In the genomic region with DNA sequence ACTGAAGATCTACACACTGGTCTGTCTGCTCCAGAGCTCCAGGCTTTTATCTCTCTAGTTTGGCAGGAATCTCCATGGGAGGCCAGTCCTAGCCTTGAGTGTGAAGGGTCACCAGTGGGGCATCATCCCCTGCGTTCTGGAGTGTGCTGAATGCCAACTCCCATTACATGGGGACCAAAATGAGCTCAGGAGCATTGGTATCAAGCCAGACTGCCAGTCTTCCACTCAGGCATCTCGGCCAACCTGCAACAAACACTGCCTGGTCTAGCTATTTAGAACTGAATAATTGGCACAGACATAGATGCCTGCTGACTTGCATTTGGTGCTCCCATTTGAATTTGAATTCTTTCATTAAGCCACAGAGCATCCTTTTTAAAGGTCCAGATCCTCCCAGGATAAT, we compare ENCODE assay signal across 29 cellular contexts.
DNase-seq lines count a peak whose midpoint lies in the region; ATAC-seq and TF ChIP-seq lines count a peak whose summit lies in the region.
"Had no signal": no experiment of that assay in that cellular context is flagged by ENCODE, and none has a peak within 500 bp of the region (broad histone marks: within the 10 kb centered on the region; RNA-seq: fewer than 3 reads in every experiment).

No MANE protein-coding gene starts in this region.

- intact Hi-C loops in Right ventricle myocardium inferior (cut with DNase I) (loop anchor here (1.0 to 5.0 kb wide), 2 partner anchors 51 to 177 kb away; no protein-coding TSS in a partner anchor), cardiac septum (cut with DNase I) (no loop called here), testis (cut with DNase I; ENCODE audit: low total_unique reads) (no loop called here), spleen (cut with DNase I; ENCODE audit: low total_unique reads) (no loop called here)

- peak; percentile 85 for ATAC-seq in Right ventricle myocardium inferior
- ATAC-seq: activated naive CD8-positive, alpha-beta T cell treated with anti-CD3 and anti-CD28 coated beads, Interleukin-2, amount 50 U/mL, for 24 hours had no signal

- H3K36me3 ChIP-seq in testis (ENCODE audit: low read depth, missing control alignments), result no peaks in the 10 kb centered on the region
- H3K36me3 ChIP-seq in spleen, result no peaks in the 10 kb centered on the region
- H3K36me3 ChIP-seq: BLaER1, brain microvascular endothelial cell, colonic mucosa, neural progenitor cell, stomach, transverse colon had no signal

- TF ChIP-seq POLR2A in testis (IDR thresholded peaks at IDR 0.05) (no peak), spleen (IDR thresholded peaks at IDR 0.05) (no peak)

- H3K9me3 ChIP-seq in testis (no peaks in the 10 kb centered on the region), spleen (peaks cover 0 to 5% (median 0%) of the 10 kb centered on the region in 8 donors)
- H3K9me3 ChIP-seq: BLaER1, colonic mucosa, stomach, transverse colon had no signal

- H3K27me3 ChIP-seq in testis, result no peaks in the 10 kb centered on the region
- no peaks in the 10 kb centered on the region for H3K27me3 ChIP-seq in spleen (replicated peaks in 1 of 7)
- H3K27me3 ChIP-seq: BLaER1, brain microvascular endothelial cell, colonic mucosa, neural progenitor cell, stomach, transverse colon had no signal

- H3K4me1 ChIP-seq in testis (peaks cover 6% of the 10 kb centered on the region), spleen (peaks cover 0 to 17% (median 2%) of the 10 kb centered on the region in 6 donors)
- H3K4me1 ChIP-seq: BLaER1, colonic mucosa, transverse colon had no signal

- H3K27ac ChIP-seq in testis, result no peak overlapping the region
- H3K27ac ChIP-seq in spleen, result no peak overlapping the region
- H3K27ac ChIP-seq: BLaER1, brain microvascular endothelial cell, colonic mucosa, epithelial cell of prostate, neural progenitor cell, stomach, transverse colon had no signal

- no peak overlapping the region for H3K4me3 ChIP-seq in testis
- H3K4me3 ChIP-seq in spleen, result no peak overlapping the region
- H3K4me3 ChIP-seq: BLaER1, colonic mucosa, neural progenitor cell, stomach, transverse colon had no signal

- 47 to 50% methylated on average over 2 of the region's 2 CpGs for WGBS in testis, 2 donors
- 64 to 80% (median 73%) methylated on average over 2 of the region's 2 CpGs for WGBS in spleen, 5 donors

- TF ChIP-seq CTCF in testis (IDR thresholded peaks at IDR 0.05) (no peak), spleen (IDR thresholded peaks at IDR 0.05 in 8 of 11, conservative IDR thresholded peaks at IDR 0.05 in 3 of 11) (no peak)

- no peak for DNase-seq in Right ventricle myocardium inferior (ENCODE audit: missing footprints)
- DNase-seq in cardiac septum (ENCODE audit: low spot score), result no peak
- DNase-seq in cerebellum (ENCODE audit: low spot score), result peak; percentile 80
- DNase-seq in medulla oblongata (ENCODE audit: extremely low spot score), result peak; percentile 69
- peak; percentile 57 for DNase-seq in testis
- no peak for DNase-seq in activated naive CD4-positive, alpha-beta T cell treated with Interleukin-2 at 50 U/mL for 16 hours
- DNase-seq in activated T-cell treated with anti-CD3 and anti-CD28 coated beads for 4 hours, result no peak
- DNase-seq in spleen, result no peak
- DNase-seq: activated CD4-positive, alpha-beta memory T cell treated with anti-CD3 and anti-CD28 coated beads for 36 hours; activated CD4-positive, CD25-positive, alpha-beta regulatory T cell treated with anti-CD3 and anti-CD28 coated beads, Interleukin-2, amount 50 U/mL, for 72 hours; activated effector memory CD4-positive, alpha-beta T cell treated with Interleukin-2 at 50 U/mL for 16 hours; activated naive CD8-positive, alpha-beta T cell treated with anti-CD3 and anti-CD28 coated beads, Interleukin-2, amount 50 U/mL, for 24 hours; brain microvascular endothelial cell; colonic mucosa; DMS79; effector CD8-positive, alpha-beta T cell; GF-D8; H9; Kasumi-1; mammary epithelial cell; NCI-H1694; NCI-H2171; NCI-H526 treated with DMSO at 0.1 percent for 48 hours; stomach; T-helper 1 cell; transverse colon had no signal

Comparison
In these comparisons a context has a peak if more than half of its experiments do, and no peak if none do; other contexts are left out.
1. DNase-seq: peak in cerebellum (single experiment), medulla oblongata (single experiment) and testis (single experiment); none in Right ventricle myocardium inferior (single experiment), cardiac septum (single experiment), activated naive CD4-positive, alpha-beta T cell treated with Interleukin-2 at 50 U/mL for 16 hours (single experiment), activated T-cell treated with anti-CD3 and anti-CD28 coated beads for 4 hours (single experiment) and spleen (single experiment).